Comparison of ENCODE assay signal across 8 cellular contexts in the genomic region with DNA sequence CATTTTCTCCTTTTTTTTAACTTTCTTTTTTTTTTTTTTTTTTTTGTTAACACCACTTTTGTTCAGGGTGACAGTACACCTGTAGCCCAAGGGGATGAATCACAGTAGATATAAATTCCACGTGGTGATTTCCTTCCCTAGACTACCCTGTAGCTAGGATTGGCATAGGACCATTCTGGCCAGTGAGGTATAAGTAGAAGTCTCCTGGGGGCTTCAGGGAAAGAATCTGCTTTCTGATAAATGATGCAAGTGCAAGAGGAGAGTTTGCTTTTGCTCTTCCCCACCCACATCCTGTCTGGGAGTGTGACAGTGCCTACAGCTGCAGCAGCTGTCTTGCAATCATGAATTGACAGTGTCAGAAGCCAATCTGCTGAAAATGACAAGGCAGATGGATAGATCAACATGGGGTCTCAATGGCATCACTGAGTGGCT.
DNase-seq lines count a peak whose midpoint lies in the region; ATAC-seq and TF ChIP-seq lines count a peak whose summit lies in the region.

No MANE protein-coding gene starts in this region.

- POLR2A ChIA-PET in activated B cell treated with CpG ODN at 0.5 μM for 24 hours (lab: Charles Lee) = interaction anchor here (0.7 to 1.8 kb wide), 5 partner anchors 26 to 1935 kb away, joined by 5 to 11 read pairs (median 6); a partner anchor contains a TSS

- no peaks in the 10 kb centered on the region for H4K20me1 ChIP-seq in DND-41 (ENCODE audit: insufficient read depth, low read length)

- no peak overlapping the region for H2AFZ ChIP-seq in DND-41 (ENCODE audit: low read depth, low read length)

- H3K36me3 Mint-ChIP-seq in activated B cell treated with CpG ODN at 0.5 μM for 24 hours (ENCODE audit: low read depth) (no peaks in the 10 kb centered on the region), immature natural killer cell (no peaks in the 10 kb centered on the region), endothelial cell (ENCODE audit: low read depth, unreplicated experiment) (no peaks in the 10 kb centered on the region)

- TF ChIP-seq EP300 in sigmoid colon (IDR thresholded peaks at IDR 0.05) = no peak

- 25 to 32% methylated on average over 1 of the region's 1 CpG for WGBS in sigmoid colon, 2 donors

- H3K9me3 ChIP-seq in DND-41 (ENCODE audit: insufficient read depth, low read length, severe bottlenecking) (no peaks in the 10 kb centered on the region), sigmoid colon (no peaks in the 10 kb centered on the region)

- H3K27ac ChIP-seq in DND-41 (ENCODE audit: low read length) (peak overlapping the region; percentile 45), sigmoid colon (no peak overlapping the region)

- H3K4me3 ChIP-seq in DND-41 (ENCODE audit: low read depth in 1 of 2, low read length in 2 of 2) (no peak overlapping the region), sigmoid colon (no peak overlapping the region)

- ATAC-seq in DND-41 (ENCODE audit: insufficient read depth, low read depth) = peak; percentile 99
- ATAC-seq in HG03565 (IDR thresholded peaks at IDR 0.05; ENCODE audit: unreplicated experiment) = peak; percentile 84
- ATAC-seq in activated B cell treated with CpG ODN at 0.5 μM for 24 hours (ENCODE audit: low read depth) = peak; percentile 84

- peak overlapping the region; percentile 39 for H3K4me3 Mint-ChIP-seq in activated B cell treated with CpG ODN at 0.5 μM for 24 hours
- H3K4me3 Mint-ChIP-seq in immature natural killer cell = peak overlapping the region in 1 of 5 donors; percentile 49
- H3K4me3 Mint-ChIP-seq in endothelial cell (ENCODE audit: unreplicated experiment) = no peak overlapping the region

- H3K4me2 ChIP-seq in DND-41 (ENCODE audit: insufficient read depth, low read length) = peak overlapping the region; percentile 51

- H3K36me3 ChIP-seq in DND-41 (ENCODE audit: insufficient read depth, low read length) = no peaks in the 10 kb centered on the region
- no peaks in the 10 kb centered on the region for H3K36me3 ChIP-seq in sigmoid colon

- no peak for TF ChIP-seq POLR2A in sigmoid colon (IDR thresholded peaks at IDR 0.05)

- H3K27ac Mint-ChIP-seq in activated B cell treated with CpG ODN at 0.5 μM for 24 hours (peak overlapping the region; percentile 84), immature natural killer cell (peak overlapping the region in 2 of 6 donors; percentile 12 to 53), endothelial cell (ENCODE audit: unreplicated experiment) (no peak overlapping the region)

- no peaks in the 10 kb centered on the region for H3K79me2 ChIP-seq in DND-41 (ENCODE audit: insufficient read depth, low read length)

- H3K4me1 Mint-ChIP-seq in activated B cell treated with CpG ODN at 0.5 μM for 24 hours (peaks cover 18% of the 10 kb centered on the region), immature natural killer cell (peaks cover 7% of the 10 kb centered on the region in 2 donors), endothelial cell (ENCODE audit: unreplicated experiment) (peaks cover 3% of the 10 kb centered on the region)

- DNase-seq in DND-41 (peak; percentile 88), GM20000 (ENCODE audit: low spot score) (peak; percentile 74), activated B cell treated with CpG ODN at 0.5 μM for 24 hours (no peak), immature natural killer cell (peak in 2 of 3 donors; percentile 3 to 22), sigmoid colon (no peak), HPDE6-E6E7 (ENCODE audit: extremely low spot score) (no peak), endothelial cell (ENCODE audit: low spot score) (no peak)

- TF ChIP-seq CTCF in DND-41 (IDR thresholded peaks at IDR 0.05; ENCODE audit: borderline replicate concordance, extremely low read depth, low read length, poor library complexity, severe bottlenecking) (no peak), GM20000 (IDR thresholded peaks at IDR 0.05; ENCODE audit: extremely low read depth, missing control alignments) (no peak), activated B cell treated with CpG ODN at 0.5 μM for 24 hours (IDR thresholded peaks at IDR 0.05) (no peak), sigmoid colon (IDR thresholded peaks at IDR 0.05) (no peak), endothelial cell (IDR thresholded peaks at IDR 0.05; ENCODE audit: unreplicated experiment) (no peak)

- no peak overlapping the region for H3K9ac ChIP-seq in DND-41 (ENCODE audit: low read depth, low read length)

- H3K27me3 Mint-ChIP-seq in activated B cell treated with CpG ODN at 0.5 μM for 24 hours (no peaks in the 10 kb centered on the region), immature natural killer cell (ENCODE audit: low read depth in 3 of 3) (peaks cover 0 to 2% (median 2%) of the 10 kb centered on the region in 3 donors), endothelial cell (ENCODE audit: unreplicated experiment) (peaks cover 3% of the 10 kb centered on the region)

- H3K27me3 ChIP-seq in DND-41 (ENCODE audit: insufficient read depth, low read length, poor library complexity) (no peaks in the 10 kb centered on the region), sigmoid colon (no peaks in the 10 kb centered on the region)

- no peaks in the 10 kb centered on the region for H3K9me3 Mint-ChIP-seq in activated B cell treated with CpG ODN at 0.5 μM for 24 hours
- no peaks in the 10 kb centered on the region for H3K9me3 Mint-ChIP-seq in immature natural killer cell
- H3K9me3 Mint-ChIP-seq in endothelial cell (ENCODE audit: unreplicated experiment) = no peaks in the 10 kb centered on the region

- CTCF ChIA-PET in activated B cell treated with CpG ODN at 0.5 μM for 24 hours (lab: Charles Lee) = no interaction called here

- H3K4me1 ChIP-seq in DND-41 (ENCODE audit: insufficient read depth, low read length) (peaks cover 21% of the 10 kb centered on the region), sigmoid colon (no peaks in the 10 kb centered on the region)

- intact Hi-C loops in activated B cell treated with CpG ODN at 0.5 μM for 24 hours (cut with micrococcal nuclease) (loop anchor here (1.0 kb wide), 2 partner anchors 20 to 33 kb away; no protein-coding TSS in a partner anchor), sigmoid colon (cut with DNase I) (no loop called here)

Comparison
In these comparisons a context has a peak if more than half of its experiments do, and no peak if none do; other contexts are left out.
1. DNase-seq: peak in DND-41 (single experiment), GM20000 (single experiment) and immature natural killer cell (2 of 3); none in activated B cell treated with CpG ODN at 0.5 μM for 24 hours (single experiment), sigmoid colon (single experiment), HPDE6-E6E7 (single experiment) and endothelial cell (single experiment).
2. Peak in every context shown above with its lines, with median percentiles within 50 percentile points of each other: ATAC-seq.